In genomic region chr5:31638286-31638685, GRCh38 we compare ENCODE assay signal across 9 cellular contexts. TPM values are rescaled to one million over a fixed set of nuclear protein-coding genes. Genes with fewer than 3 reads are reported as not detected.
A peak's percentile ranks its signal among the peaks of the same experiment; 100 is the strongest.
DNase-seq lines count a peak whose midpoint lies in the region; ATAC-seq and TF ChIP-seq lines count a peak whose summit lies in the region.
"Had no signal": no experiment of that assay in that cellular context is flagged by ENCODE, and none has a peak within 500 bp of the region (broad histone marks: within the 10 kb centered on the region; RNA-seq: fewer than 3 reads in every experiment).

No MANE protein-coding gene starts in this region.

- no peaks in the 10 kb centered on the region for H3K9me3 Mint-ChIP-seq in activated CD8-positive, alpha-beta memory T cell treated with anti-CD3 and anti-CD28 coated beads, Interleukin-2, amount 10 ng/mL, durations not matched to agents 7 days and 5 days (ENCODE audit: low read depth)
- no peaks in the 10 kb centered on the region for H3K9me3 Mint-ChIP-seq in IgD-negative memory B cell
- H3K9me3 Mint-ChIP-seq in naive thymus-derived CD8-positive, alpha-beta T cell: no peaks in the 10 kb centered on the region
- H3K9me3 Mint-ChIP-seq: activated naive CD4-positive, alpha-beta T cell treated with anti-CD3 and anti-CD28 coated beads, Interleukin-2, amount 50 U/mL, for 72 hours had no signal

- peak overlapping the region; percentile 83 for H3K4me3 ChIP-seq in coronary artery

- POLR2A ChIA-PET in naive thymus-derived CD8-positive, alpha-beta T cell (lab: Charles Lee): no interaction called here

- TF ChIP-seq CTCF in coronary artery (IDR thresholded peaks at IDR 0.05): no peak

- H3K27ac ChIP-seq in coronary artery: peak overlapping the region; percentile 41 to 75

- CTCF ChIA-PET in activated CD8-positive, alpha-beta memory T cell treated with anti-CD3 and anti-CD28 coated beads, Interleukin-2, amount 10 ng/mL, durations not matched to agents 7 days and 5 days (lab: Charles Lee): interaction anchor here (0.8 to 1.5 kb wide), 7 partner anchors 13 to 381 kb away, joined by 3 to 5 read pairs (median 4); no protein-coding TSS in a partner anchor

- no peak for DNase-seq in activated CD8-positive, alpha-beta memory T cell treated with anti-CD3 and anti-CD28 coated beads, Interleukin-2, amount 10 ng/mL, durations not matched to agents 7 days and 5 days
- DNase-seq in activated CD8-positive, alpha-beta memory T cell treated with anti-CD3 and anti-CD28 coated beads, Interleukin-2, amount 50 U/mL, for 4 hours: no peak
- DNase-seq in coronary artery (ENCODE audit: low spot score) (no peak), GM19238 (ENCODE audit: insufficient read length, low spot score) (no peak), retina (no peak)
- no peak for DNase-seq in naive thymus-derived CD8-positive, alpha-beta T cell

- H3K27me3 Mint-ChIP-seq in activated CD8-positive, alpha-beta memory T cell treated with anti-CD3 and anti-CD28 coated beads, Interleukin-2, amount 10 ng/mL, durations not matched to agents 7 days and 5 days: peaks cover 27% of the 10 kb centered on the region
- H3K27me3 Mint-ChIP-seq in IgD-negative memory B cell: peaks cover 19% of the 10 kb centered on the region
- peaks cover 9 to 41% (median 14%) of the 10 kb centered on the region in 5 donors for H3K27me3 Mint-ChIP-seq in naive thymus-derived CD8-positive, alpha-beta T cell

- H3K36me3 Mint-ChIP-seq in activated CD8-positive, alpha-beta memory T cell treated with anti-CD3 and anti-CD28 coated beads, Interleukin-2, amount 10 ng/mL, durations not matched to agents 7 days and 5 days: no peaks in the 10 kb centered on the region
- no peaks in the 10 kb centered on the region for H3K36me3 Mint-ChIP-seq in IgD-negative memory B cell
- no peaks in the 10 kb centered on the region for H3K36me3 Mint-ChIP-seq in naive thymus-derived CD8-positive, alpha-beta T cell
- H3K36me3 Mint-ChIP-seq: activated naive CD4-positive, alpha-beta T cell treated with anti-CD3 and anti-CD28 coated beads, Interleukin-2, amount 50 U/mL, for 72 hours had no signal

- no peak for ATAC-seq in activated CD8-positive, alpha-beta memory T cell treated with anti-CD3 and anti-CD28 coated beads, Interleukin-2, amount 10 ng/mL, durations not matched to agents 7 days and 5 days
- no peak for ATAC-seq in naive thymus-derived CD8-positive, alpha-beta T cell
- no peak for ATAC-seq in GM19452 (IDR thresholded peaks at IDR 0.05; ENCODE audit: unreplicated experiment)

- no peak overlapping the region for H3K27ac Mint-ChIP-seq in activated CD8-positive, alpha-beta memory T cell treated with anti-CD3 and anti-CD28 coated beads, Interleukin-2, amount 10 ng/mL, durations not matched to agents 7 days and 5 days
- peak overlapping the region in 2 of 3 donors; percentile 72 to 73 for H3K27ac Mint-ChIP-seq in IgD-negative memory B cell
- peak overlapping the region in 3 of 10 donors; percentile 31 to 63 (median 51) for H3K27ac Mint-ChIP-seq in naive thymus-derived CD8-positive, alpha-beta T cell
- H3K27ac Mint-ChIP-seq: activated naive CD4-positive, alpha-beta T cell treated with anti-CD3 and anti-CD28 coated beads, Interleukin-2, amount 50 U/mL, for 72 hours had no signal

- H3K4me3 Mint-ChIP-seq in activated CD8-positive, alpha-beta memory T cell treated with anti-CD3 and anti-CD28 coated beads, Interleukin-2, amount 10 ng/mL, durations not matched to agents 7 days and 5 days: peak overlapping the region; percentile 73
- H3K4me3 Mint-ChIP-seq in IgD-negative memory B cell: peak overlapping the region; percentile 84 to 93 (median 92)
- peak overlapping the region; percentile 76 to 90 (median 84) for H3K4me3 Mint-ChIP-seq in naive thymus-derived CD8-positive, alpha-beta T cell

- peaks cover 3% of the 10 kb centered on the region for H3K4me1 Mint-ChIP-seq in activated CD8-positive, alpha-beta memory T cell treated with anti-CD3 and anti-CD28 coated beads, Interleukin-2, amount 10 ng/mL, durations not matched to agents 7 days and 5 days
- H3K4me1 Mint-ChIP-seq in IgD-negative memory B cell: peaks cover 0 to 7% (median 2%) of the 10 kb centered on the region in 3 donors
- H3K4me1 Mint-ChIP-seq in naive thymus-derived CD8-positive, alpha-beta T cell: peaks cover 4 to 16% (median 14%) of the 10 kb centered on the region in 4 donors

RNA-seq across cellular contexts. Expression of gene PDZD2, which starts 0.6 kb away (rescaled TPM):
- not detected for total RNA-seq in activated CD8-positive, alpha-beta memory T cell treated with anti-CD3 and anti-CD28 coated beads, Interleukin-2, amount 10 ng/mL, durations not matched to agents 7 days and 5 days
- 0.16 TPM for polyA plus RNA-seq in IgD-negative memory B cell
- total RNA-seq in naive thymus-derived CD8-positive, alpha-beta T cell: 1 to 10 TPM; 1.2 to 1.4 TPM
- polyA plus RNA-seq in naive thymus-derived CD8-positive, alpha-beta T cell: 1 to 10 TPM in 1 of 3 donors, under 1 TPM in 1, not detected in 1; 0.73 to 1.7 TPM
